7 cellular contexts compared by ENCODE assay signal in the genomic region with DNA sequence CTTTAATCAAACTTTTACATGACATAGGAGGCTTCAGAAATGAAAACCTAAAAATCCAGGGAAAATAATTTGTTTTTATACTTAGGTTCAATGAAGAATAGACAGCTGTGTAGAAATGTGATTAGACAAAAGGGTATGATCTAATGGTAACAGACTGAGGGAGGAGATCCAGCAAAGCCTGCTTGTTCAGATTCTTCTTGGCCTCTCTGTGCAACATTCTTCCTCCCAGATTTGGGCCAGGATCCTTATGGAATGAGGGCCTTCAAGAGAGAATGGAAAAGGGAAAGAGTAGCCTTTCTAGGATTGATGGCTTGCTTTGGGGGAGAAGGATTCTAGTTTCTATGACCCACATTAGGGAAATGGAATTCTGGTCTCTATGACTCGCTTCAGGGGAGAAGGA.
"Had no signal": no experiment of that assay in that cellular context is flagged by ENCODE, and none has a peak within 500 bp of the region (broad histone marks: within the 10 kb centered on the region; RNA-seq: fewer than 3 reads in every experiment).

No MANE protein-coding gene starts in this region.

- H3K27ac Mint-ChIP-seq: IgD-negative memory B cell had no signal

- H3K27ac ChIP-seq: HL-60 had no signal

- H3K4me1 Mint-ChIP-seq: IgD-negative memory B cell had no signal

- DNase-seq: IMR-90, KBM-7, KG1 had no signal

- H3K4me3 ChIP-seq: K562 had no signal

- H3K4me3 Mint-ChIP-seq: IgD-negative memory B cell had no signal

- ATAC-seq: HepG2, K562 had no signal
